22 cellular contexts compared by ENCODE assay signal in the genomic region with DNA sequence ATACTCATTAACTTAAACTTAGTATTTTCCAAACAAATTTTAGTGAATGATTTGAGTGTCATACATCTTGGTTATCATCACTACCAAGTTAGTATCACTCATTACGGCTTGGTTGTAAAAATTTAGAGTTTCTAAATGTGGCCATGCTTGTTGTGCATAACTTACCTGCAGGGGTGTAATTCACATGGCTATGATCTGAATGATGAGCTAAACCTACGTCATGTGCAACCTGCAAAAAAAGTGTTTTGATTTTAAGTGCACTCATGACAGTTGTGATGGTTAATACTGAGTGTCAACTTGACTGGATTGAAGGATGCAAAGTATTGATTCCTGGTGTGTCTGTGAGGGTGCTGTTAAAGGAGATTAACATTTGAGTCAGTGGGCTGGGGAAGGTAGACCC. TPM values are rescaled to one million over a fixed set of nuclear protein-coding genes. Genes with fewer than 3 reads are reported as not detected.
"Had no signal": no experiment of that assay in that cellular context is flagged by ENCODE, and none has a peak within 500 bp of the region (broad histone marks: within the 10 kb centered on the region; RNA-seq: fewer than 3 reads in every experiment).

No MANE protein-coding gene starts in this region.

- H2AFZ ChIP-seq: neural progenitor cell had no signal

- H3K4me1 ChIP-seq: esophagus muscularis mucosa, gastroesophageal sphincter, neural progenitor cell, tibial artery had no signal

- H3K4me3 ChIP-seq: esophagus muscularis mucosa, gastroesophageal sphincter, neural progenitor cell, tibial artery had no signal

- H3K27ac ChIP-seq: esophagus muscularis mucosa, gastroesophageal sphincter, neural progenitor cell, tibial artery, WERI-Rb-1 had no signal

- ATAC-seq: gastroesophageal sphincter; left colon; naive thymus-derived CD4-positive, alpha-beta T cell; stimulated activated naive CD8-positive, alpha-beta T cell treated with anti-CD3 and anti-CD28 coated beads, Interleukin-15, Interleukin-2, amounts not matched to agents 100 U/mL and 50 U/mL, for 24 hours had no signal

- H3K36me3 ChIP-seq: esophagus muscularis mucosa, gastroesophageal sphincter, neural progenitor cell, tibial artery, WERI-Rb-1 had no signal

- H3K9ac ChIP-seq: neural progenitor cell had no signal

- H3K4me2 ChIP-seq: neural progenitor cell had no signal

- DNase-seq: activated gamma-delta T cell treated with Interleukin-2 at 50 U/mL for 16 hours; activated T-cell treated with anti-CD3 and anti-CD28 coated beads, Interleukin-2, amount 50 U/mL, for 1 hour; aorta; central memory CD4-positive, alpha-beta T cell; dermis blood vessel endothelial cell; effector CD8-positive, alpha-beta T cell; head of caudate nucleus; left colon; mesendoderm; naive thymus-derived CD4-positive, alpha-beta T cell; posterior cingulate gyrus; retina; stimulated activated CD4-positive, alpha-beta T cell treated with anti-CD3 and anti-CD28 coated beads, Interleukin-4, amount 100 ng/mL, for 4 hours; stimulated activated naive CD8-positive, alpha-beta T cell treated with anti-CD3 and anti-CD28 coated beads, Interleukin-15, Interleukin-2, amounts not matched to agents 100 U/mL and 50 U/mL, for 24 hours; T-helper 1 cell; tibial artery; WERI-Rb-1 had no signal

- H3K27me3 ChIP-seq: esophagus muscularis mucosa, gastroesophageal sphincter, neural progenitor cell, tibial artery had no signal

- H3K9me3 ChIP-seq: esophagus muscularis mucosa, gastroesophageal sphincter, tibial artery had no signal

- FAIRE-seq: islet of Langerhans, TTC549 had no signal

RNA-seq across cellular contexts. Expression of a gene that starts 17.6 kb away (rescaled TPM):
- total RNA-seq: aorta; esophagus muscularis mucosa; gastroesophageal sphincter; naive thymus-derived CD4-positive, alpha-beta T cell had no signal
- polyA plus RNA-seq: aorta; naive thymus-derived CD4-positive, alpha-beta T cell had no signal
